2 cellular contexts compared by ENCODE assay signal in the genomic region with DNA sequence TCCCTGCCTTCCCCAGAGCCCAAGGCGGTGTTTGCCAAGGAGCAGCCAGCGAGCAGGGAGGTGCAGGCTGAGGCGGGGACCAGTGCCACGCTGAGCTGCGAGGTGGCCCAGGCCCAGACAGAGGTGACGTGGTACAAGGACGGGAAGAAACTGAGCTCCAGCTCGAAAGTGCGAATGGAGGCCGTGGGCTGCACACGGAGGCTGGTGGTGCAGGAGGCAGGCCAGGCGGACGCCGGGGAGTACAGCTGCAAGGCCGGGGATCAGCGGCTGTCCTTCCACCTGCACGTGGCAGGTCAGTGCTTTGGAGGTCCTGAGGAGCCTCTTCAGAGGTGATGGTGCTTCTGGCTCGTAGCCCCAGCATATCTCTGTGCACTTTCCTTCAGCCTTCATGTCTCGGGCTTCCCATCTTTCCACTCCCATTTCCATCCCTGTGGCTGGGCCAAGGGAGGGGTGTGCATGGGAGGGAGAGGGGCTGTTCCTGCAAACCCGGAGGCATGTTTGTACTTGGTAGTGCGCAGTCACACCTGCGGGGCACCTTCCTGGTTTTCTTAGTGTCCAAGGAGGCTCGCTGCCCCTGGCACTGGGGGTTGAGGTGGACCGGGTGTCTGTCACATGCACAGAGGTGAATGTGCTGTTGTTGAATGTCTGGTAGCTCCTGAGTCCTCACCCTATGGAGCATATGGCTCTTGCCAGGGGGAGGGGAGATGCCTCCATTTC.
TF ChIP-seq lines count a peak whose summit lies in the region.

No MANE protein-coding gene starts in this region.

TF ChIP-seq in GM23338, 12 proteins besides CTCF, POLR2A, EP300 and RAD21 (continues in another document):
- TF ChIP-seq, protein P1, sequence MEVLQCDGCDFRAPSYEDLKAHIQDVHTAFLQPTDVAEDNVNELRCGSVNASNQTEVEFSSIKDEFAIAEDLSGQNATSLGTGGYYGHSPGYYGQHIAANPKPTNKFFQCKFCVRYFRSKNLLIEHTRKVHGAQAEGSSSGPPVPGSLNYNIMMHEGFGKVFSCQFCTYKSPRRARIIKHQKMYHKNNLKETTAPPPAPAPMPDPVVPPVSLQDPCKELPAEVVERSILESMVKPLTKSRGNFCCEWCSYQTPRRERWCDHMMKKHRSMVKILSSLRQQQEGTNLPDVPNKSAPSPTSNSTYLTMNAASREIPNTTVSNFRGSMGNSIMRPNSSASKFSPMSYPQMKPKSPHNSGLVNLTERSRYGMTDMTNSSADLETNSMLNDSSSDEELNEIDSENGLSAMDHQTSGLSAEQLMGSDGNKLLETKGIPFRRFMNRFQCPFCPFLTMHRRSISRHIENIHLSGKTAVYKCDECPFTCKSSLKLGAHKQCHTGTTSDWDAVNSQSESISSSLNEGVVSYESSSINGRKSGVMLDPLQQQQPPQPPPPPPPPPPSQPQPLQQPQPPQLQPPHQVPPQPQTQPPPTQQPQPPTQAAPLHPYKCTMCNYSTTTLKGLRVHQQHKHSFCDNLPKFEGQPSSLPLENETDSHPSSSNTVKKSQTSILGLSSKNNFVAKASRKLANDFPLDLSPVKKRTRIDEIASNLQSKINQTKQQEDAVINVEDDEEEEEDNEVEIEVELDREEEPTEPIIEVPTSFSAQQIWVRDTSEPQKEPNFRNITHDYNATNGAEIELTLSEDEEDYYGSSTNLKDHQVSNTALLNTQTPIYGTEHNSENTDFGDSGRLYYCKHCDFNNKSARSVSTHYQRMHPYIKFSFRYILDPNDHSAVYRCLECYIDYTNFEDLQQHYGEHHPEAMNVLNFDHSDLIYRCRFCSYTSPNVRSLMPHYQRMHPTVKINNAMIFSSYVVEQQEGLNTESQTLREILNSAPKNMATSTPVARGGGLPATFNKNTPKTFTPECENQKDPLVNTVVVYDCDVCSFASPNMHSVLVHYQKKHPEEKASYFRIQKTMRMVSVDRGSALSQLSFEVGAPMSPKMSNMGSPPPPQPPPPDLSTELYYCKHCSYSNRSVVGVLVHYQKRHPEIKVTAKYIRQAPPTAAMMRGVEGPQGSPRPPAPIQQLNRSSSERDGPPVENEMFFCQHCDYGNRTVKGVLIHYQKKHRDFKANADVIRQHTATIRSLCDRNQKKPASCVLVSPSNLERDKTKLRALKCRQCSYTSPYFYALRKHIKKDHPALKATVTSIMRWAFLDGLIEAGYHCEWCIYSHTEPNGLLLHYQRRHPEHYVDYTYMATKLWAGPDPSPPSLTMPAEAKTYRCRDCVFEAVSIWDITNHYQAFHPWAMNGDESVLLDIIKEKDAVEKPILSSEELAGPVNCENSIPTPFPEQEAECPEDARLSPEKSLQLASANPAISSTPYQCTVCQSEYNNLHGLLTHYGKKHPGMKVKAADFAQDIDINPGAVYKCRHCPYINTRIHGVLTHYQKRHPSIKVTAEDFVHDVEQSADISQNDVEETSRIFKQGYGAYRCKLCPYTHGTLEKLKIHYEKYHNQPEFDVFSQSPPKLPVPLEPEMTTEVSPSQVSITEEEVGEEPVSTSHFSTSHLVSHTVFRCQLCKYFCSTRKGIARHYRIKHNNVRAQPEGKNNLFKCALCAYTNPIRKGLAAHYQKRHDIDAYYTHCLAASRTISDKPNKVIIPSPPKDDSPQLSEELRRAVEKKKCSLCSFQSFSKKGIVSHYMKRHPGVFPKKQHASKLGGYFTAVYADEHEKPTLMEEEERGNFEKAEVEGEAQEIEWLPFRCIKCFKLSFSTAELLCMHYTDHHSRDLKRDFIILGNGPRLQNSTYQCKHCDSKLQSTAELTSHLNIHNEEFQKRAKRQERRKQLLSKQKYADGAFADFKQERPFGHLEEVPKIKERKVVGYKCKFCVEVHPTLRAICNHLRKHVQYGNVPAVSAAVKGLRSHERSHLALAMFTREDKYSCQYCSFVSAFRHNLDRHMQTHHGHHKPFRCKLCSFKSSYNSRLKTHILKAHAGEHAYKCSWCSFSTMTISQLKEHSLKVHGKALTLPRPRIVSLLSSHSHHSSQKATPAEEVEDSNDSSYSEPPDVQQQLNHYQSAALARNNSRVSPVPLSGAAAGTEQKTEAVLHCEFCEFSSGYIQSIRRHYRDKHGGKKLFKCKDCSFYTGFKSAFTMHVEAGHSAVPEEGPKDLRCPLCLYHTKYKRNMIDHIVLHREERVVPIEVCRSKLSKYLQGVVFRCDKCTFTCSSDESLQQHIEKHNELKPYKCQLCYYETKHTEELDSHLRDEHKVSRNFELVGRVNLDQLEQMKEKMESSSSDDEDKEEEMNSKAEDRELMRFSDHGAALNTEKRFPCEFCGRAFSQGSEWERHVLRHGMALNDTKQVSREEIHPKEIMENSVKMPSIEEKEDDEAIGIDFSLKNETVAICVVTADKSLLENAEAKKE (CRISPR knock-in tag; IDR thresholded peaks at IDR 0.05), result no peak
- no peak for TF ChIP-seq ZNF331 (CRISPR knock-in tag; IDR thresholded peaks at IDR 0.05; ENCODE audit: low read depth)
- TF ChIP-seq EZH2phosphoT487 (IDR thresholded peaks at IDR 0.05; ENCODE audit: unreplicated experiment), result no peak
- no peak for TF ChIP-seq ZNF114 (CRISPR knock-in tag; IDR thresholded peaks at IDR 0.05)
- TF ChIP-seq, protein P2, sequence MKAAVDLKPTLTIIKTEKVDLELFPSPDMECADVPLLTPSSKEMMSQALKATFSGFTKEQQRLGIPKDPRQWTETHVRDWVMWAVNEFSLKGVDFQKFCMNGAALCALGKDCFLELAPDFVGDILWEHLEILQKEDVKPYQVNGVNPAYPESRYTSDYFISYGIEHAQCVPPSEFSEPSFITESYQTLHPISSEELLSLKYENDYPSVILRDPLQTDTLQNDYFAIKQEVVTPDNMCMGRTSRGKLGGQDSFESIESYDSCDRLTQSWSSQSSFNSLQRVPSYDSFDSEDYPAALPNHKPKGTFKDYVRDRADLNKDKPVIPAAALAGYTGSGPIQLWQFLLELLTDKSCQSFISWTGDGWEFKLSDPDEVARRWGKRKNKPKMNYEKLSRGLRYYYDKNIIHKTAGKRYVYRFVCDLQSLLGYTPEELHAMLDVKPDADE (IDR thresholded peaks at IDR 0.05), result no peak
- TF ChIP-seq POLR2AphosphoS5 (IDR thresholded peaks at IDR 0.05; ENCODE audit: low read depth), result no peak
- no peak for TF ChIP-seq CREB1 (CRISPR knock-in tag; IDR thresholded peaks at IDR 0.05; ENCODE audit: low read depth)
- no peak for TF ChIP-seq JUNB (IDR thresholded peaks at IDR 0.05; ENCODE audit: unreplicated experiment)
- no peak for TF ChIP-seq EZH2 (IDR thresholded peaks at IDR 0.05; ENCODE audit: low read depth, unreplicated experiment)
- no peak for TF ChIP-seq STAT1 (IDR thresholded peaks at IDR 0.05; ENCODE audit: unreplicated experiment)

TF ChIP-seq in K562, 482 proteins besides CTCF, POLR2A, EP300 and RAD21:
- TF ChIP-seq, protein P3, sequence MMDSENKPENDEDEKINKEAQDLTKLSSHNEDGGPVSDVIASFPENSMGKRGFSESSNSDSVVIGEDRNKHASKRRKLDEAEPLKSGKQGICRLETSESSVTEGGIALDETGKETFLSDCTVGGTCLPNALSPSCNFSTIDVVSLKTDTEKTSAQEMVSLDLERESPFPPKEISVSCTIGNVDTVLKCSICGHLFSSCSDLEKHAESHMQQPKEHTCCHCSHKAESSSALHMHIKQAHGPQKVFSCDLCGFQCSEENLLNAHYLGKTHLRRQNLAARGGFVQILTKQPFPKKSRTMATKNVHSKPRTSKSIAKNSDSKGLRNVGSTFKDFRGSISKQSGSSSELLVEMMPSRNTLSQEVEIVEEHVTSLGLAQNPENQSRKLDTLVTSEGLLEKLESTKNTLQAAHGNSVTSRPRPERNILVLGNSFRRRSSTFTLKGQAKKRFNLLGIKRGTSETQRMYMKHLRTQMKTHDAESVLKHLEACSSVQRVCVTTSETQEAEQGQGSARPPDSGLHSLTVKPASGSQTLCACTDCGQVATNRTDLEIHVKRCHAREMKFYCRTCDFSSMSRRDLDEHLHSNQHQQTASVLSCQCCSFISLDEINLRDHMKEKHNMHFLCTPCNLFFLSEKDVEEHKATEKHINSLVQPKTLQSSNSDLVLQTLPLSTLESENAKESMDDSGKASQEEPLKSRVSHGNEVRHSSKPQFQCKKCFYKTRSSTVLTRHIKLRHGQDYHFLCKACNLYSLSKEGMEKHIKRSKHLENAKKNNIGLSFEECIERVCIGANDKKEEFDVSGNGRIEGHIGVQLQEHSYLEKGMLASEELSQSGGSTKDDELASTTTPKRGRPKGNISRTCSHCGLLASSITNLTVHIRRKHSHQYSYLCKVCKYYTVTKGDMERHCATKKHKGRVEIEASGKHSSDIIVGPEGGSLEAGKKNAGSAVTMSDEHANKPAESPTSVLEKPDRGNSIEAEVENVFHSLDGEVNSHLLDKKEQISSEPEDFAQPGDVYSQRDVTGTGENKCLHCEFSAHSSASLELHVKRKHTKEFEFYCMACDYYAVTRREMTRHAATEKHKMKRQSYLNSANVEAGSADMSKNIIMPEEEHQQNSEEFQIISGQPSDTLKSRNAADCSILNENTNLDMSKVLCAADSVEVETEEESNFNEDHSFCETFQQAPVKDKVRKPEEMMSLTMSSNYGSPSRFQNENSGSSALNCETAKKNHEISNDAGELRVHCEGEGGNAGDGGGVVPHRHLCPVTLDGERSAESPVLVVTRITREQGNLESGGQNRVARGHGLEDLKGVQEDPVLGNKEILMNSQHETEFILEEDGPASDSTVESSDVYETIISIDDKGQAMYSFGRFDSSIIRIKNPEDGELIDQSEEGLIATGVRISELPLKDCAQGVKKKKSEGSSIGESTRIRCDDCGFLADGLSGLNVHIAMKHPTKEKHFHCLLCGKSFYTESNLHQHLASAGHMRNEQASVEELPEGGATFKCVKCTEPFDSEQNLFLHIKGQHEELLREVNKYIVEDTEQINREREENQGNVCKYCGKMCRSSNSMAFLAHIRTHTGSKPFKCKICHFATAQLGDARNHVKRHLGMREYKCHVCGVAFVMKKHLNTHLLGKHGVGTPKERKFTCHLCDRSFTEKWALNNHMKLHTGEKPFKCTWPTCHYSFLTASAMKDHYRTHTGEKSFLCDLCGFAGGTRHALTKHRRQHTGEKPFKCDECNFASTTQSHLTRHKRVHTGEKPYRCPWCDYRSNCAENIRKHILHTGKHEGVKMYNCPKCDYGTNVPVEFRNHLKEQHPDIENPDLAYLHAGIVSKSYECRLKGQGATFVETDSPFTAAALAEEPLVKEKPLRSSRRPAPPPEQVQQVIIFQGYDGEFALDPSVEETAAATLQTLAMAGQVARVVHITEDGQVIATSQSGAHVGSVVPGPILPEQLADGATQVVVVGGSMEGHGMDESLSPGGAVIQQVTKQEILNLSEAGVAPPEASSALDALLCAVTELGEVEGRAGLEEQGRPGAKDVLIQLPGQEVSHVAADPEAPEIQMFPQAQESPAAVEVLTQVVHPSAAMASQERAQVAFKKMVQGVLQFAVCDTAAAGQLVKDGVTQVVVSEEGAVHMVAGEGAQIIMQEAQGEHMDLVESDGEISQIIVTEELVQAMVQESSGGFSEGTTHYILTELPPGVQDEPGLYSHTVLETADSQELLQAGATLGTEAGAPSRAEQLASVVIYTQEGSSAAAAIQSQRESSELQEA (IDR thresholded peaks at IDR 0.05; ENCODE audit: low read depth), result no peak
- TF ChIP-seq NCOA6 (IDR thresholded peaks at IDR 0.05) (no peak), SNIP1 (IDR thresholded peaks at IDR 0.05; ENCODE audit: low read depth) (no peak), CBX5 (IDR thresholded peaks at IDR 0.05; ENCODE audit: borderline replicate concordance, low read depth) (no peak), BRF1 (IDR thresholded peaks at IDR 0.05; ENCODE audit: borderline replicate concordance, extremely low read depth, insufficient read length) (no peak), ZNF436 (CRISPR knock-in tag; IDR thresholded peaks at IDR 0.05) (no peak), ELF4 (CRISPR knock-in tag; IDR thresholded peaks at IDR 0.05) (no peak), MTA2 (IDR thresholded peaks at IDR 0.05; ENCODE audit: low read depth) (no peak), ZNF699 (CRISPR knock-in tag; IDR thresholded peaks at IDR 0.05; ENCODE audit: insufficient replicate concordance) (no peak), EZH2 (IDR thresholded peaks at IDR 0.05; ENCODE audit: borderline replicate concordance, low read depth, low read length) (no peak), ZNF165 (CRISPR knock-in tag; IDR thresholded peaks at IDR 0.05; ENCODE audit: borderline replicate concordance) (no peak), FOXP1 (CRISPR knock-in tag; IDR thresholded peaks at IDR 0.05) (no peak)
- TF ChIP-seq, protein P4, sequence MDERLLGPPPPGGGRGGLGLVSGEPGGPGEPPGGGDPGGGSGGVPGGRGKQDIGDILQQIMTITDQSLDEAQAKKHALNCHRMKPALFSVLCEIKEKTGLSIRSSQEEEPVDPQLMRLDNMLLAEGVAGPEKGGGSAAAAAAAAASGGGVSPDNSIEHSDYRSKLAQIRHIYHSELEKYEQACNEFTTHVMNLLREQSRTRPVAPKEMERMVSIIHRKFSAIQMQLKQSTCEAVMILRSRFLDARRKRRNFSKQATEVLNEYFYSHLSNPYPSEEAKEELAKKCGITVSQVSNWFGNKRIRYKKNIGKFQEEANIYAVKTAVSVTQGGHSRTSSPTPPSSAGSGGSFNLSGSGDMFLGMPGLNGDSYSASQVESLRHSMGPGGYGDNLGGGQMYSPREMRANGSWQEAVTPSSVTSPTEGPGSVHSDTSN (CRISPR knock-in tag; IDR thresholded peaks at IDR 0.05; ENCODE audit: low read depth), result no peak
- TF ChIP-seq, protein P4 (tag; conservative IDR thresholded peaks at IDR 0.05; ENCODE audit: low read depth), result no peak
- TF ChIP-seq, protein P5, sequence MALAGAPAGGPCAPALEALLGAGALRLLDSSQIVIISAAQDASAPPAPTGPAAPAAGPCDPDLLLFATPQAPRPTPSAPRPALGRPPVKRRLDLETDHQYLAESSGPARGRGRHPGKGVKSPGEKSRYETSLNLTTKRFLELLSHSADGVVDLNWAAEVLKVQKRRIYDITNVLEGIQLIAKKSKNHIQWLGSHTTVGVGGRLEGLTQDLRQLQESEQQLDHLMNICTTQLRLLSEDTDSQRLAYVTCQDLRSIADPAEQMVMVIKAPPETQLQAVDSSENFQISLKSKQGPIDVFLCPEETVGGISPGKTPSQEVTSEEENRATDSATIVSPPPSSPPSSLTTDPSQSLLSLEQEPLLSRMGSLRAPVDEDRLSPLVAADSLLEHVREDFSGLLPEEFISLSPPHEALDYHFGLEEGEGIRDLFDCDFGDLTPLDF (CRISPR knock-in tag; IDR thresholded peaks at IDR 0.05), result no peak
